Comparison of ENCODE assay signal across 19 cellular contexts in the genomic region with DNA sequence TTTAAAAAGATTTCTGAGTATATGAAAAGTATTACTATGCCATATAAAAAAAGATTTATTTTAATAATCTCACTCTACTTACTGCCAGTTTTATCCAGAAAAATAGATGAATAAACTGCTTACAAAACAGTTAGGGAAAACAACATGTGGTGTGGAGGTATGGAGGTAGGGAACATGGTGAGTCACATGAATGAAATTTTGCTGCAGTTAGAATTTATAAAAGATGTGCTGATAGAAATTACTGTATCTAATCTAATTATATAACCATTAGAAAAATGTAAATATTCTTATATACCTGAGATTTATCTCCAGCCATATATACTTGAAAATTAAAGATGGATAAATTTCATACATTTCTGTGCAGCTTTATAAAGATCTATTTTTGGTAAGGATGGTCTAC.
DNase-seq lines count a peak whose midpoint lies in the region; TF ChIP-seq lines count a peak whose summit lies in the region.
"Had no signal": no experiment of that assay in that cellular context is flagged by ENCODE, and none has a peak within 500 bp of the region (broad histone marks: within the 10 kb centered on the region; RNA-seq: fewer than 3 reads in every experiment).

No MANE protein-coding gene starts in this region.

- TF ChIP-seq CTCF in choroid plexus epithelial cell (conservative IDR thresholded peaks at IDR 0.05; ENCODE audit: low read depth, low read length): no peak
- no peak for TF ChIP-seq CTCF in A673 (conservative IDR thresholded peaks at IDR 0.05; ENCODE audit: low read depth, low read length)

- CTCF ChIA-PET in A673 (lab: Charles Lee): no interaction called here

- no peaks in the 10 kb centered on the region for H3K36me3 ChIP-seq in A673 (ENCODE audit: insufficient read depth, low read length, poor library complexity, severe bottlenecking)
- H3K36me3 ChIP-seq: SJCRH30 had no signal

- intact Hi-C loops in A673 (cut with micrococcal nuclease; ENCODE audit: unreplicated experiment): no loop called here

- POLR2A ChIA-PET in A673 (lab: Charles Lee; ENCODE audit: low non-redundant PET): no interaction called here

- no peaks in the 10 kb centered on the region for H3K27me3 ChIP-seq in A673 (replicated peaks; ENCODE audit: insufficient read depth, low read depth, low read length, poor library complexity)
- H3K27me3 ChIP-seq: SJCRH30 had no signal

- no peaks in the 10 kb centered on the region for H3K9me3 ChIP-seq in A673 (ENCODE audit: low read depth, low read length, poor library complexity, severe bottlenecking)
- H3K9me3 ChIP-seq: SJCRH30 had no signal

- H3K4me3 ChIP-seq in choroid plexus epithelial cell (ENCODE audit: low read depth, low read length) (no peak overlapping the region), A673 (ENCODE audit: low read depth, low read length, poor library complexity, severe bottlenecking) (no peak overlapping the region)
- H3K4me3 ChIP-seq: SJCRH30 had no signal

- DNase-seq in AG08395 (ENCODE audit: low spot score) (peak; percentile 15), LHCN-M2 (ENCODE audit: low read depth) (peak; percentile 46), choroid plexus epithelial cell (ENCODE audit: low read depth) (peak; percentile 6), iris pigment epithelial cell (ENCODE audit: low read depth) (peak; percentile 15), NCI-H1417 treated with DMSO at 0.1 percent for 48 hours (lab: John Stamatoyannopoulos, UW) (no peak), A673 (ENCODE audit: low spot score) (no peak), T1000 (lab: John Stamatoyannopoulos, UW) (no peak), NCI-H187 (lab: John Stamatoyannopoulos, UW) (no peak)
- DNase-seq: COR-L47, EL, HFFc6, MM.1S, NCI-H1105 treated with DMSO at 0.1 percent for 48 hours, NCI-H2029, NCI-H2171, NCI-H446, NCI-H748 treated with DMSO at 0.1 percent for 48 hours, RPMI8226, SJCRH30 had no signal

- H3K4me1 ChIP-seq in A673 (ENCODE audit: insufficient read depth, low read length, poor library complexity, severe bottlenecking): peaks cover 22% of the 10 kb centered on the region

- BruUV-seq in A673 (replicated peaks; lab: Mats Ljungman, UMichigan): no TSS peak

- no peak overlapping the region for H3K27ac ChIP-seq in A673 (ENCODE audit: low read depth, low read length, poor library complexity, severe bottlenecking)
- H3K27ac ChIP-seq: SJCRH30 had no signal

Comparison
In these comparisons a context has a peak if more than half of its experiments do, and no peak if none do; other contexts are left out.
1. DNase-seq: peak in AG08395 (single experiment), LHCN-M2 (single experiment), choroid plexus epithelial cell (single experiment) and iris pigment epithelial cell (single experiment); none in NCI-H1417 treated with DMSO at 0.1 percent for 48 hours (single experiment), A673 (single experiment), T1000 (single experiment) and NCI-H187 (0 of 2).